ENCODE assay signal across 1 cellular context in genomic region chr11:86177319-86177718, GRCh38.
TF ChIP-seq lines count a peak whose summit lies in the region.

No MANE protein-coding gene starts in this region.

TF ChIP-seq in SK-N-SH treated with all-trans-retinoic acid at 6 μM for 48 hours, 23 proteins besides CTCF, POLR2A, EP300 and RAD21 (continued from another document):
- TF ChIP-seq ZNF565 (CRISPR knock-in tag; conservative IDR thresholded peaks at IDR 0.05; ENCODE audit: low read depth) (no peak), OSR1 (CRISPR knock-in tag; IDR thresholded peaks at IDR 0.05) (no peak), RARB (CRISPR knock-in tag; IDR thresholded peaks at IDR 0.05) (no peak), CREB5 (CRISPR knock-in tag; IDR thresholded peaks at IDR 0.05; ENCODE audit: low read depth) (no peak), TOX (CRISPR knock-in tag; IDR thresholded peaks at IDR 0.05; ENCODE audit: borderline replicate concordance) (no peak)
